Comparison of ENCODE assay signal across 1 cellular context in the genomic region with DNA sequence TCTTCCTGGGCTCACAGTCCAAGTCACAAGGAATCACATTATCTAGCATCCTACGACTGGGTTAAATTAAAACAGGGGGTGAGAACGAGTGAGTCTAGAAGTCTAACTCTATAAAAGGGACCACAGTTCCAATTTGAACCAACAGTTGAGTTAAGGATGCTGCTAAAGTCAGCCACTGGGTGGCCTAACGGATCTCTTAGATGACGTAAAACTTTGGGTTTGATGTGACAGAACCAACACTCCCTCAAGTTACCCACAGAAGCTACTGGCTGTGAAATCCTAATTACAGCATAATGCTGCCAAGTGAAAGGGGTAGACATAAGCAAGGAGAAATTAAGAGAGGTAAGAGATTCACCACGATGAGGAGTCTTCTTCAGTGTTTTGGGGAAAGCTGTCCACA.
TF ChIP-seq lines count a peak whose summit lies in the region.

No MANE protein-coding gene starts in this region.

TF ChIP-seq in GM12878, 131 proteins besides CTCF, POLR2A, EP300 and RAD21:
- TF ChIP-seq CREM (IDR thresholded peaks at IDR 0.05; ENCODE audit: low read depth) = peak; percentile 55
- no peak for TF ChIP-seq ZNF274 (IDR thresholded peaks at IDR 0.05; ENCODE audit: insufficient read depth, insufficient read length)
- TF ChIP-seq SMARCA5 (IDR thresholded peaks at IDR 0.05) = no peak
- TF ChIP-seq CREB1 (IDR thresholded peaks at IDR 0.05; ENCODE audit: low read depth) = peak; percentile 53; the same call in 1 of the 2 replicates
TF ChIP-seq in GM12878: peak in this region for 2.
